Comparison of ENCODE assay signal across 8 cellular contexts in genomic region chr16:31471875-31472558, GRCh38. TPM values are rescaled to one million over a fixed set of nuclear protein-coding genes. Genes with fewer than 3 reads are reported as not detected.
DNase-seq lines count a peak whose midpoint lies in the region; ATAC-seq, FAIRE-seq and TF ChIP-seq lines count a peak whose summit lies in the region.

Gene TGFB1I1, plus strand, starts transcription at chr16:31472152. Its CDS starts 37 bp downstream, at chr16:31472189.

- no peak for TF ChIP-seq EP300 in A549 (IDR thresholded peaks at IDR 0.05)

- no peaks in the 10 kb centered on the region for H3K36me3 ChIP-seq in neural progenitor cell

- peaks cover 30% of the 10 kb centered on the region for H3K4me1 Mint-ChIP-seq in activated CD8-positive, alpha-beta T cell treated with anti-CD3 and anti-CD28 coated beads, Interleukin-2, amount 10 ng/mL, durations not matched to agents 7 days and 5 days (ENCODE audit: low read depth)
- peaks cover 12% of the 10 kb centered on the region for H3K4me1 Mint-ChIP-seq in neural progenitor cell

- H3K9ac ChIP-seq in neural progenitor cell: no peak within 1 kb of the TSS

- ATAC-seq in A549 (peak; percentile 56 to 76), HG03432 (IDR thresholded peaks at IDR 0.05; ENCODE audit: unreplicated experiment) (no peak), GM21423 (IDR thresholded peaks at IDR 0.05; ENCODE audit: unreplicated experiment) (no peak)
- ATAC-seq in activated CD8-positive, alpha-beta T cell treated with anti-CD3 and anti-CD28 coated beads, Interleukin-2, amount 10 ng/mL, durations not matched to agents 7 days and 5 days: no peak

- H3K9me3 Mint-ChIP-seq in activated CD8-positive, alpha-beta T cell treated with anti-CD3 and anti-CD28 coated beads, Interleukin-2, amount 10 ng/mL, durations not matched to agents 7 days and 5 days (ENCODE audit: insufficient read depth): no peaks in the 10 kb centered on the region
- no peaks in the 10 kb centered on the region for H3K9me3 Mint-ChIP-seq in neural progenitor cell

- H3F3A ChIP-seq in neural progenitor cell (ENCODE audit: low read depth): no peaks in the 10 kb centered on the region

- H3K79me2 ChIP-seq in neural progenitor cell (ENCODE audit: low read depth): no peaks in the 10 kb centered on the region

- H3K4me3 ChIP-seq in A549 (peak within 1 kb of the TSS; percentile 84), neural progenitor cell (peak within 1 kb of the TSS; percentile 65)

- H2AFZ ChIP-seq in neural progenitor cell (replicated peaks): peak within 1 kb of the TSS; percentile 96

- no peak within 1 kb of the TSS for H3K27ac Mint-ChIP-seq in activated CD8-positive, alpha-beta T cell treated with anti-CD3 and anti-CD28 coated beads, Interleukin-2, amount 10 ng/mL, durations not matched to agents 7 days and 5 days
- no peak within 1 kb of the TSS for H3K27ac Mint-ChIP-seq in neural progenitor cell

- H3K9me3 ChIP-seq in A549 (no peaks in the 10 kb centered on the region), neural progenitor cell (ENCODE audit: low read depth) (no peaks in the 10 kb centered on the region)

- TF ChIP-seq POLR2A in A549 (IDR thresholded peaks at IDR 0.05; ENCODE audit: low read length): peak; percentile 46
- TF ChIP-seq POLR2A in H54 (IDR thresholded peaks at IDR 0.05; ENCODE audit: low read depth, low read length): peak; percentile 37; the same call in 1 of the 2 replicates

- POLR2A ChIA-PET in A549 (lab: Yijun Ruan, JAX): interaction anchor here (0.6 to 2.2 kb wide), 4 partner anchors 12 to 603 kb away, joined by 5 to 13 read pairs (median 8); partner anchors contain the start of gene RUSF1
- POLR2A ChIA-PET in activated CD8-positive, alpha-beta T cell treated with anti-CD3 and anti-CD28 coated beads, Interleukin-2, amount 10 ng/mL, durations not matched to agents 7 days and 5 days (lab: Charles Lee): interaction anchor here (1.0 kb wide), 1 partner anchor 292 kb away, joined by 3 read pairs; the partner anchor contains the start of gene FUS

- CTCF ChIA-PET in A549 (lab: Yijun Ruan, JAX): interaction anchor here (0.7 to 4.8 kb wide), 2 partner anchors 13 to 98 kb away, joined by 4 to 28 read pairs; partner anchors contain the start of gene ARMC5
- CTCF ChIA-PET in activated CD8-positive, alpha-beta T cell treated with anti-CD3 and anti-CD28 coated beads, Interleukin-2, amount 10 ng/mL, durations not matched to agents 7 days and 5 days (lab: Charles Lee): interaction anchor here (1.2 kb wide), 1 partner anchor 11 kb away, joined by 9 read pairs; no protein-coding TSS in a partner anchor

- H3K4me1 ChIP-seq in A549 (peaks cover 9% of the 10 kb centered on the region), neural progenitor cell (no peaks in the 10 kb centered on the region)

- under 1% methylated on average over 24 of the region's 59 CpGs for WGBS in A549 (ENCODE audit: missing lambda C conversion rate)

- peaks cover 11% of the 10 kb centered on the region for H4K20me1 ChIP-seq in neural progenitor cell (ENCODE audit: low read depth)

- no peak for TF ChIP-seq RAD21 in A549 (conservative IDR thresholded peaks at IDR 0.05 in 1 of 2, IDR thresholded peaks at IDR 0.05 in 1 of 2)

- FAIRE-seq in A549 (lab: Jason Lieb, UNC) (no peak), H54 (lab: Jason Lieb, UNC) (no peak), frontal cortex (lab: Jason Lieb, UNC) (no peak)

- H3K4me2 ChIP-seq in A549 (peak within 1 kb of the TSS; percentile 92), neural progenitor cell (peak within 1 kb of the TSS; percentile 86)

- peaks cover 8% of the 10 kb centered on the region for H3K36me3 Mint-ChIP-seq in activated CD8-positive, alpha-beta T cell treated with anti-CD3 and anti-CD28 coated beads, Interleukin-2, amount 10 ng/mL, durations not matched to agents 7 days and 5 days (ENCODE audit: low read depth)
- H3K36me3 Mint-ChIP-seq in neural progenitor cell: peaks cover 5% of the 10 kb centered on the region

- peaks cover 70% of the 10 kb centered on the region for H3K27me3 ChIP-seq in neural progenitor cell

- H3K27ac ChIP-seq in A549 (peak within 1 kb of the TSS; percentile 94 to 99), neural progenitor cell (no peak within 1 kb of the TSS)

- no peak for TF ChIP-seq CTCF in A549 (IDR thresholded peaks at IDR 0.05)
- TF ChIP-seq CTCF in neural progenitor cell (IDR thresholded peaks at IDR 0.05): no peak

- H3K4me3 Mint-ChIP-seq in activated CD8-positive, alpha-beta T cell treated with anti-CD3 and anti-CD28 coated beads, Interleukin-2, amount 10 ng/mL, durations not matched to agents 7 days and 5 days: peak within 1 kb of the TSS; percentile 58
- peak within 1 kb of the TSS; percentile 90 for H3K4me3 Mint-ChIP-seq in neural progenitor cell

- DNase-seq in A549 (ENCODE audit: low read depth in 1 of 2, low spot score in 1 of 2): peak; percentile 50 to 56
- DNase-seq in H54 (ENCODE audit: insufficient read length, low spot score): peak; percentile 81
- DNase-seq in activated CD8-positive, alpha-beta T cell treated with anti-CD3 and anti-CD28 coated beads, Interleukin-2, amount 10 ng/mL, durations not matched to agents 7 days and 5 days: no peak
- peak; percentile 60 to 69 for DNase-seq in frontal cortex (ENCODE audit: low spot score in 2 of 2)
- DNase-seq in neural progenitor cell (ENCODE audit: low spot score): peak; percentile 29
- no peak for DNase-seq in activated gamma-delta T cell (lab: John Stamatoyannopoulos, UW)

- peaks cover 35% of the 10 kb centered on the region for H3K27me3 Mint-ChIP-seq in activated CD8-positive, alpha-beta T cell treated with anti-CD3 and anti-CD28 coated beads, Interleukin-2, amount 10 ng/mL, durations not matched to agents 7 days and 5 days (ENCODE audit: low read depth)
- peaks cover 30% of the 10 kb centered on the region for H3K27me3 Mint-ChIP-seq in neural progenitor cell (ENCODE audit: insufficient read depth, low read depth)

TF ChIP-seq in A549, 52 proteins besides CTCF, POLR2A, EP300 and RAD21 (continues in another document):
- TF ChIP-seq ATOH8 (CRISPR knock-in tag; IDR thresholded peaks at IDR 0.05; ENCODE audit: low read depth): no peak
- no peak for TF ChIP-seq CEBPB (IDR thresholded peaks at IDR 0.05)
- no peak for TF ChIP-seq ESRRA (IDR thresholded peaks at IDR 0.05; ENCODE audit: borderline replicate concordance, low read length)
- peak in 1 of 2 experiments; percentile 58; a peak in 2 of 5 replicates for TF ChIP-seq JUN (IDR thresholded peaks at IDR 0.05)
- no peak for TF ChIP-seq BHLHE40 (IDR thresholded peaks at IDR 0.05; ENCODE audit: low read depth, low read length)
- TF ChIP-seq KDM5A (IDR thresholded peaks at IDR 0.05): no peak
- no peak for TF ChIP-seq HEYL (CRISPR knock-in tag; IDR thresholded peaks at IDR 0.05)
- no peak for TF ChIP-seq MYC (IDR thresholded peaks at IDR 0.05; ENCODE audit: borderline replicate concordance, low read length)
- TF ChIP-seq CHD4 (IDR thresholded peaks at IDR 0.05; ENCODE audit: borderline replicate concordance): no peak
- TF ChIP-seq, protein P1, sequence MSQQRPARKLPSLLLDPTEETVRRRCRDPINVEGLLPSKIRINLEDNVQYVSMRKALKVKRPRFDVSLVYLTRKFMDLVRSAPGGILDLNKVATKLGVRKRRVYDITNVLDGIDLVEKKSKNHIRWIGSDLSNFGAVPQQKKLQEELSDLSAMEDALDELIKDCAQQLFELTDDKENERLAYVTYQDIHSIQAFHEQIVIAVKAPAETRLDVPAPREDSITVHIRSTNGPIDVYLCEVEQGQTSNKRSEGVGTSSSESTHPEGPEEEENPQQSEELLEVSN (IDR thresholded peaks at IDR 0.05; ENCODE audit: borderline replicate concordance, low read depth): peak; percentile 36; the same call in 1 of the 2 replicates
- no peak for TF ChIP-seq ZFP36 (IDR thresholded peaks at IDR 0.05; ENCODE audit: borderline replicate concordance, partially characterized antibody)
- 0 out of 2 replicates have a peak, but pooled peaks have one; percentile 86 for TF ChIP-seq RNF2 (IDR thresholded peaks at IDR 0.05; ENCODE audit: borderline replicate concordance, low read depth)
- TF ChIP-seq RARB (CRISPR knock-in tag; IDR thresholded peaks at IDR 0.05): no peak
- TF ChIP-seq PBX3 (IDR thresholded peaks at IDR 0.05): no peak
- no peak for TF ChIP-seq MAZ (IDR thresholded peaks at IDR 0.05; ENCODE audit: borderline replicate concordance, low read depth, low read length)
- no peak for TF ChIP-seq PHF8 (IDR thresholded peaks at IDR 0.05; ENCODE audit: borderline replicate concordance, low read depth)
- no peak for TF ChIP-seq SMC3 (IDR thresholded peaks at IDR 0.05)

RNA-seq across cellular contexts. Expression of gene TGFB1I1, which starts in this region (rescaled TPM):
- polyA plus RNA-seq in A549 (2011; rRNA removed) (8.3 and 14.2 TPM in 2 replicates), A549 (2017; fragmentation: RNase III; extraction: RNeasy Plus Mini Kit Qiagen cat#74134 plus additional on column Dnase treatment) (68.7 to 81.0 TPM (median 75.1 TPM) in 3 replicates)
- 21.4 and 32.6 TPM in 2 replicates for polyA plus RNA-seq in A549 (2012; cell fraction: cytosol; rRNA removed)
- 87.9 and 95.6 TPM in 2 replicates for polyA plus RNA-seq in A549 (2012; cell fraction: nucleus; rRNA removed)
- polyA minus RNA-seq in A549 (2011; rRNA and poly(A)+ RNA removed): 20.4 and 24.0 TPM in 2 replicates
- total RNA-seq in activated CD8-positive, alpha-beta T cell treated with anti-CD3 and anti-CD28 coated beads, Interleukin-2, amount 10 ng/mL, durations not matched to agents 7 days and 5 days: under 1 TPM; 0.83 to 0.92 TPM
- total RNA-seq in frontal cortex (1.2 TPM), neural progenitor cell (ENCODE audit: low replicate concordance) (0.09 TPM in 1 of 2 replicates, not detected in the other)

Comparison
In these comparisons a context has a peak if more than half of its experiments do, and no peak if none do; other contexts are left out.
1. Peak in DNase-seq, H3K4me3 ChIP-seq and H3K4me2 ChIP-seq in neural progenitor cell; RNA of the gene not detected or under 1 TPM.
2. ATAC-seq: peak in A549 (2 of 2); none in activated CD8-positive, alpha-beta T cell treated with anti-CD3 and anti-CD28 coated beads, Interleukin-2, amount 10 ng/mL, durations not matched to agents 7 days and 5 days (single experiment), HG03432 (single experiment) and GM21423 (single experiment).
3. DNase-seq: peak in A549 (2 of 2), H54 (single experiment) and frontal cortex (2 of 2); none in activated CD8-positive, alpha-beta T cell treated with anti-CD3 and anti-CD28 coated beads, Interleukin-2, amount 10 ng/mL, durations not matched to agents 7 days and 5 days (single experiment) and activated gamma-delta T cell (single experiment).